Comparison of ENCODE assay signal across 13 cellular contexts in the genomic region with DNA sequence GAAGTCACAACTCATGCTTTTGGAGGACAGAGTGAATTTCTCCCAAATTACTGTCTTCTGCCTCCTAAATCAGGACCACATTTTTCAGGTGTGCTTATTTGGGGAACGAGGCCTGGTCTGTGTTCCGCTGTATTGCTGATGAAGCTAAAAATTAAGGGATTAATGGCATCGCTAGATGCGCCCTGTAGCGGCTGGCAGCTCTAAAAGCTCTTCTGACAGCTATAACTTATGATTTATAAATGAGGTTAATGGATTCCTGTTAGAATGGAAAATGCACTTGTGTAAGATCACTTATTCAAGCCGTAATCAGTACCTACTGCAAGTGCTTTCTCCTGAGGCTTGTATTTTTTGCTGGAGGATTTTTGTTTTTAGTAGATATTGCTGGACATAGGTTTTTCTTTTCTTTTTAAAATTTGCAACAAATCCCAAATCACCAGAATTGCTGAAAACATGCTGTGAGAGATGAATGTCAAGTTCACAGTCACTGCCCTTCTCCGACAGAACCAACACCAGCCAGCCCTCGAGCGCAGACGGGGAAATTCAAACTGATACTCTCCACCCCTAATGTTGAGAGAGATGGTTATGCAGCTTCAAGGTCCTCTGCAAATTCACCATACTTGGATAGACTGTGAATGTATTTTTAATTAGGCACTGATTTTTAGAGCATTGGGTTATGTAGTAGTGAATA. TPM values are rescaled to one million over a fixed set of nuclear protein-coding genes. Genes with fewer than 3 reads are reported as not detected.
DNase-seq lines count a peak whose midpoint lies in the region; ATAC-seq lines count a peak whose summit lies in the region.
"Had no signal": no experiment of that assay in that cellular context is flagged by ENCODE, and none has a peak within 500 bp of the region (broad histone marks: within the 10 kb centered on the region; RNA-seq: fewer than 3 reads in every experiment).

No MANE protein-coding gene starts in this region.

- H3K36me3 ChIP-seq in CD8-positive, alpha-beta memory T cell (ENCODE audit: insufficient read depth, low read length): no peaks in the 10 kb centered on the region
- H3K36me3 ChIP-seq: HAP-1 had no signal

- H3K27me3 ChIP-seq in CD8-positive, alpha-beta memory T cell (ENCODE audit: insufficient read depth, low read length, poor library complexity, severe bottlenecking): peaks cover 15% of the 10 kb centered on the region

- peak; percentile 30 for DNase-seq in stimulated activated CD4-positive, alpha-beta T cell treated with anti-CD3 and anti-CD28 coated beads, Interleukin-1b, Interleukin-23, amount 100 ng/mL, for 48 hours
- no peak for DNase-seq in stimulated activated CD4-positive, alpha-beta T cell treated with anti-CD3 and anti-CD28 coated beads, Interleukin-4, amount 100 ng/mL, for 4 hours
- DNase-seq in NCI-H2227 treated with DMSO at 0.1 percent for 48 hours (lab: John Stamatoyannopoulos, UW): peak; percentile 56
- DNase-seq in left kidney (ENCODE audit: low read depth, low spot score): peak; percentile 33
- no peak for DNase-seq in CD8-positive, alpha-beta memory T cell
- DNase-seq in NCI-H526 (lab: John Stamatoyannopoulos, UW): no peak
- DNase-seq: activated naive CD4-positive, alpha-beta T cell treated with Interleukin-2 at 50 U/mL for 16 hours; mesendoderm; NCI-H1092; NCI-H526 treated with DMSO at 0.1 percent for 48 hours had no signal

- H3K27ac ChIP-seq in CD8-positive, alpha-beta memory T cell (ENCODE audit: low read depth, low read length): no peak overlapping the region
- H3K27ac ChIP-seq: C4-2B had no signal

- no peaks in the 10 kb centered on the region for H3K9me3 ChIP-seq in CD8-positive, alpha-beta memory T cell (ENCODE audit: low read length)
- H3K9me3 ChIP-seq: HAP-1 had no signal

- H3K4me3 ChIP-seq in CD8-positive, alpha-beta memory T cell (ENCODE audit: low read length): no peak overlapping the region
- H3K4me3 ChIP-seq: HAP-1 had no signal

- ATAC-seq in GM21390 (IDR thresholded peaks at IDR 0.05; ENCODE audit: unreplicated experiment): no peak

- peaks cover 0 to 2% (median 0%) of the 10 kb centered on the region in 3 donors for H3K36me3 Mint-ChIP-seq in CD8-positive, alpha-beta memory T cell

- no peak overlapping the region for H3K4me3 Mint-ChIP-seq in CD8-positive, alpha-beta memory T cell

- H3K9me3 Mint-ChIP-seq in CD8-positive, alpha-beta memory T cell: no peaks in the 10 kb centered on the region

- H3K27ac Mint-ChIP-seq in CD8-positive, alpha-beta memory T cell: no peak overlapping the region

- H3K4me1 Mint-ChIP-seq in CD8-positive, alpha-beta memory T cell: peaks cover 20 to 34% (median 33%) of the 10 kb centered on the region in 3 donors

- H3K27me3 Mint-ChIP-seq in CD8-positive, alpha-beta memory T cell: peaks cover 33 to 57% of the 10 kb centered on the region in 2 donors

- CTCF ChIA-PET in CD8-positive, alpha-beta memory T cell (lab: Charles Lee): interaction anchor here (0.6 kb wide), 1 partner anchor 36 kb away, joined by 3 read pairs; no protein-coding TSS in a partner anchor

- H3K4me1 ChIP-seq in CD8-positive, alpha-beta memory T cell (ENCODE audit: insufficient read depth, low read length): peaks cover 11% of the 10 kb centered on the region

- POLR2A ChIA-PET in CD8-positive, alpha-beta memory T cell (lab: Charles Lee): no interaction called here

RNA-seq across cellular contexts. Expression of a gene that starts 49.1 kb away (rescaled TPM):
- total RNA-seq in CD8-positive, alpha-beta memory T cell: 1 to 10 TPM; 1.1 to 1.3 TPM
- 0.03 TPM for polyA plus RNA-seq in CD8-positive, alpha-beta memory T cell

Comparison
In these comparisons a context has a peak if more than half of its experiments do, and no peak if none do; other contexts are left out.
1. DNase-seq: peak in stimulated activated CD4-positive, alpha-beta T cell treated with anti-CD3 and anti-CD28 coated beads, Interleukin-1b, Interleukin-23, amount 100 ng/mL, for 48 hours (single experiment), NCI-H2227 treated with DMSO at 0.1 percent for 48 hours (single experiment) and left kidney (single experiment); none in stimulated activated CD4-positive, alpha-beta T cell treated with anti-CD3 and anti-CD28 coated beads, Interleukin-4, amount 100 ng/mL, for 4 hours (0 of 2), CD8-positive, alpha-beta memory T cell (0 of 5) and NCI-H526 (0 of 2).